8 cellular contexts compared by ENCODE assay signal in genomic region chr2:233974530-233975071, GRCh38. TPM values are rescaled to one million over a fixed set of nuclear protein-coding genes. Genes with fewer than 3 reads are reported as not detected.
DNase-seq lines count a peak whose midpoint lies in the region; ATAC-seq and TF ChIP-seq lines count a peak whose summit lies in the region.

No MANE protein-coding gene starts in this region.

- no peak overlapping the region for H3K27ac Mint-ChIP-seq in CD4-positive, alpha-beta T cell

- TF ChIP-seq CTCF in heart left ventricle (IDR thresholded peaks at IDR 0.05) (no peak), left ventricle myocardium inferior (IDR thresholded peaks at IDR 0.05; ENCODE audit: borderline replicate concordance) (no peak), upper lobe of right lung (IDR thresholded peaks at IDR 0.05) (no peak)
- TF ChIP-seq CTCF in CD4-positive, alpha-beta T cell (IDR thresholded peaks at IDR 0.05) = no peak

- H3K27me3 ChIP-seq in heart left ventricle (peaks cover 0 to 40% (median 0%) of the 10 kb centered on the region in 9 donors), left ventricle myocardium inferior (ENCODE audit: low read depth) (peaks cover 84% of the 10 kb centered on the region), upper lobe of right lung (no peaks in the 10 kb centered on the region)
- no peaks in the 10 kb centered on the region for H3K27me3 ChIP-seq in CD4-positive, alpha-beta T cell (ENCODE audit: control insufficient read depth, insufficient read depth, low read length)

- no peak overlapping the region for H3K4me3 ChIP-seq in heart left ventricle
- no peak overlapping the region for H3K4me3 ChIP-seq in left ventricle myocardium inferior
- no peak overlapping the region for H3K4me3 ChIP-seq in upper lobe of right lung

- ATAC-seq in heart left ventricle (peak in 3 of 4 donors; percentile 76 to 90 (median 86)), upper lobe of right lung (peak; percentile 48)
- ATAC-seq in CD4-positive, alpha-beta T cell (ENCODE audit: poor library complexity) = no peak

- H3K9me3 ChIP-seq in heart left ventricle = no peaks in the 10 kb centered on the region
- no peaks in the 10 kb centered on the region for H3K9me3 ChIP-seq in left ventricle myocardium inferior (replicated peaks)
- no peaks in the 10 kb centered on the region for H3K9me3 ChIP-seq in upper lobe of right lung
- no peaks in the 10 kb centered on the region for H3K9me3 ChIP-seq in CD4-positive, alpha-beta T cell (ENCODE audit: control insufficient read depth, low read length)

- intact Hi-C loops in heart left ventricle (cut with DNase I) = loop anchor here in 6 of 10 donors (5.0 to 10.0 kb wide), 4 partner anchors 560 to 1140 kb away; no protein-coding TSS in a partner anchor
- intact Hi-C loops in left ventricle myocardium inferior (cut with micrococcal nuclease) = no loop called here
- intact Hi-C loops in upper lobe of right lung (cut with DNase I) = no loop called here
- intact Hi-C loops in CD4-positive, alpha-beta T cell (cut with DNase I, micrococcal nuclease) = loop anchor here (5.0 to 10.0 kb wide), 4 partner anchors 128 to 1143 kb away; no protein-coding TSS in a partner anchor

- H3K4me3 Mint-ChIP-seq in CD4-positive, alpha-beta T cell = no peak overlapping the region

- no peaks in the 10 kb centered on the region for H3K36me3 Mint-ChIP-seq in CD4-positive, alpha-beta T cell (ENCODE audit: low read depth)

- H3K27ac ChIP-seq in heart left ventricle (no peak overlapping the region), left ventricle myocardium inferior (replicated peaks) (no peak overlapping the region), upper lobe of right lung (no peak overlapping the region)
- H3K27ac ChIP-seq in CD4-positive, alpha-beta T cell (ENCODE audit: low read depth, low read length) = no peak overlapping the region

- H3K4me1 ChIP-seq in heart left ventricle (peaks cover 0 to 8% (median 0%) of the 10 kb centered on the region in 12 donors), left ventricle myocardium inferior (no peaks in the 10 kb centered on the region), upper lobe of right lung (no peaks in the 10 kb centered on the region)

- no peaks in the 10 kb centered on the region for H3K9me3 Mint-ChIP-seq in CD4-positive, alpha-beta T cell

- CTCF ChIA-PET in CD4-positive, alpha-beta T cell (lab: Charles Lee) = no interaction called here

- peaks cover 28% of the 10 kb centered on the region for H3K4me1 Mint-ChIP-seq in CD4-positive, alpha-beta T cell (ENCODE audit: low read depth)

- DNase-seq in heart left ventricle (peak in 3 of 5 donors; percentile 50 to 77 (median 53)), left ventricle myocardium inferior (no peak), SW 1271 (lab: John Stamatoyannopoulos, UW) (peak; percentile 96 to 99), glomerular visceral epithelial cell (ENCODE audit: extremely low spot score) (peak; percentile 100), upper lobe of right lung (no peak), NCI-H1694 (lab: John Stamatoyannopoulos, UW) (no peak), DMS114 treated with DMSO at 0.1 percent for 48 hours (lab: John Stamatoyannopoulos, UW; ENCODE audit: unreplicated experiment) (no peak)
- no peak for DNase-seq in CD4-positive, alpha-beta T cell

- no peaks in the 10 kb centered on the region for H3K27me3 Mint-ChIP-seq in CD4-positive, alpha-beta T cell

- WGBS in heart left ventricle, 4 donors = 34 to 56% (median 45%) methylated on average over 4 of the region's 4 CpGs

- no peak for TF ChIP-seq POLR2A in heart left ventricle (IDR thresholded peaks at IDR 0.05)

- H3K36me3 ChIP-seq in heart left ventricle = no peaks in the 10 kb centered on the region
- H3K36me3 ChIP-seq in left ventricle myocardium inferior = no peaks in the 10 kb centered on the region
- no peaks in the 10 kb centered on the region for H3K36me3 ChIP-seq in upper lobe of right lung

- POLR2A ChIA-PET in CD4-positive, alpha-beta T cell (lab: Charles Lee) = no interaction called here

RNA-seq across cellular contexts. Expression of gene TRPM8, which starts 57.4 kb away (rescaled TPM):
- total RNA-seq in heart left ventricle = under 1 TPM in 2 of 9 donors, not detected in 7; 0.19 to 0.25 TPM
- polyA plus RNA-seq in heart left ventricle = not detected
- total RNA-seq in left ventricle myocardium inferior = not detected
- not detected for total RNA-seq in upper lobe of right lung
- total RNA-seq in CD4-positive, alpha-beta T cell = not detected

Comparison
In these comparisons a context has a peak if more than half of its experiments do, and no peak if none do; other contexts are left out.
1. DNase-seq: peak in heart left ventricle (3 of 5), SW 1271 (2 of 2) and glomerular visceral epithelial cell (single experiment); none in left ventricle myocardium inferior (single experiment), upper lobe of right lung (single experiment), NCI-H1694 (single experiment), DMS114 treated with DMSO at 0.1 percent for 48 hours (single experiment) and CD4-positive, alpha-beta T cell (0 of 10).
2. intact Hi-C loops: an anchor here in heart left ventricle (5.0 to 10.0 kb wide) and CD4-positive, alpha-beta T cell (5.0 to 10.0 kb wide); none called in left ventricle myocardium inferior and upper lobe of right lung.